ENCODE assay signal across 8 cellular contexts in genomic region chr16:1379054-1379862, GRCh38. TPM values are rescaled to one million over a fixed set of nuclear protein-coding genes. Genes with fewer than 3 reads are reported as not detected.
DNase-seq lines count a peak whose midpoint lies in the region; ATAC-seq, FAIRE-seq and TF ChIP-seq lines count a peak whose summit lies in the region.

No MANE protein-coding gene starts in this region.

- ATAC-seq in GM19351 (IDR thresholded peaks at IDR 0.05; ENCODE audit: unreplicated experiment): peak; percentile 72
- ATAC-seq in HepG2: peak; percentile 76

- H3K27ac ChIP-seq in coronary artery (peak overlapping the region; percentile 78 to 83), HepG2 (ENCODE audit: extremely low read length, insufficient read depth, low read length) (peak overlapping the region; percentile 93)

- TF ChIP-seq EP300 in HepG2 (IDR thresholded peaks at IDR 0.05; ENCODE audit: low read depth in 2 of 2, low read length in 2 of 2) (peak in 1 of 2 experiments; percentile 36; a peak in 1 of 4 replicates), HepG2 (CRISPR knock-in tag; IDR thresholded peaks at IDR 0.05; ENCODE audit: borderline replicate concordance) (peak; percentile 62)

- H3K4me2 ChIP-seq in HepG2 (ENCODE audit: low read depth, low read length): peak overlapping the region; percentile 95

- no peak for FAIRE-seq in HepG2 (lab: Jason Lieb, UNC)

- H3K27me3 ChIP-seq in HepG2 (ENCODE audit: control insufficient read depth in 1 of 2, insufficient read depth in 2 of 2, low read length in 2 of 2): no peaks in the 10 kb centered on the region

- peak overlapping the region; percentile 72 for H3K4me3 ChIP-seq in coronary artery
- peak overlapping the region; percentile 67 to 84 (median 81) for H3K4me3 ChIP-seq in HepG2 (replicated peaks in 1 of 3; ENCODE audit: insufficient read depth in 1 of 3, low read depth in 2 of 3, low read length in 3 of 3)

- peak in 9 of 14 donors; percentile 8 to 87 (median 22) for DNase-seq in C1 segment of cervical spinal cord (lab: John Stamatoyannopoulos, UW)
- peak; percentile 59 to 77 for DNase-seq in NCI-H1930 (lab: John Stamatoyannopoulos, UW)
- DNase-seq in activated CD4-positive, alpha-beta T cell treated with anti-CD3 and anti-CD28 coated beads for 4 hours: peak; percentile 63 to 73
- DNase-seq in coronary artery (ENCODE audit: low spot score): peak; percentile 91
- DNase-seq in HepG2 (ENCODE audit: low spot score): peak; percentile 60
- peak; percentile 73 to 79 for DNase-seq in stimulated activated CD4-positive, alpha-beta T cell treated with anti-CD3 and anti-CD28 coated beads, Interleukin-2, amount 100 ng/mL, for 48 hours
- DNase-seq in DMS114 treated with DMSO at 0.1 percent for 48 hours (lab: John Stamatoyannopoulos, UW; ENCODE audit: unreplicated experiment): no peak

- H3K79me2 ChIP-seq in HepG2 (ENCODE audit: insufficient read depth, low read length): peaks cover 16% of the 10 kb centered on the region

- no peak; the same call in 1 of the 2 replicates for TF ChIP-seq RAD21 in HepG2 (CRISPR knock-in tag; IDR thresholded peaks at IDR 0.05)

- H3K9ac ChIP-seq in HepG2 (ENCODE audit: insufficient read depth, low read depth, low read length): peak overlapping the region; percentile 83

- H4K20me1 ChIP-seq in HepG2 (ENCODE audit: insufficient read depth, low read length): peaks cover 11% of the 10 kb centered on the region

- 0% methylated on average over 1 of the region's 105 CpGs for WGBS in HepG2 (ENCODE audit: low lambda C conversion rate)

- CTCF ChIA-PET in HepG2 (lab: Yijun Ruan, JAX; ENCODE audit: low intra/inter-chr PET ratio, low total read pairs): no interaction called here

- POLR2A ChIA-PET in HepG2 (lab: Yijun Ruan, JAX): interaction anchor here (0.8 to 2.4 kb wide), 4 partner anchors 11 to 42 kb away, joined by 3 to 8 read pairs (median 4); partner anchors contain the start of gene UQCC4

- no peaks in the 10 kb centered on the region for H3K9me3 ChIP-seq in HepG2 (ENCODE audit: low read length)

- TF ChIP-seq POLR2A in HepG2 (IDR thresholded peaks at IDR 0.05; ENCODE audit: insufficient read depth in 1 of 2, low read depth in 2 of 2, low read length in 2 of 2): peak; percentile 55 to 74

- H3K4me1 ChIP-seq in HepG2 (ENCODE audit: insufficient read depth, low read length): peaks cover 26% of the 10 kb centered on the region

- TF ChIP-seq CTCF in coronary artery (IDR thresholded peaks at IDR 0.05) (no peak), HepG2 (CRISPR knock-in tag; IDR thresholded peaks at IDR 0.05) (no peak)

- H3K36me3 ChIP-seq in HepG2 (replicated peaks in 1 of 2; ENCODE audit: control insufficient read depth in 1 of 2, insufficient read depth in 2 of 2, low read length in 2 of 2): peaks cover 6% of the 10 kb centered on the region in 2 experiments; a peak in 3 of 5 replicates

- intact Hi-C loops in HepG2 (cut with micrococcal nuclease; ENCODE audit: unreplicated experiment): no loop called here

- BruUV-seq in HepG2 (replicated peaks; lab: Mats Ljungman, UMichigan): no TSS peak

- in situ Hi-C loops in HepG2 (cut with HindIII; ENCODE audit: extremely low pct_ligation_motif_present, low pct_unique_long_range_greater_than_20kb): no loop called here

- H2AFZ ChIP-seq in HepG2 (ENCODE audit: low read length): no peak overlapping the region

RNA-seq across cellular contexts. Expression of gene GNPTG, which starts 27.5 kb away (rescaled TPM):
- total RNA-seq in HepG2 (2016; rRNA removed; fragmentation: Illumina TruSeq; extraction: Trizol): 8.8 and 22.7 TPM in 2 replicates
- 8.5 and 9.4 TPM in 2 replicates for total RNA-seq in HepG2 (2016; cell fraction: cytosol; rRNA removed; fragmentation: Illumina TruSeq; extraction: Trizol; ENCODE audit: low read depth)
- 7.2 and 22.9 TPM in 2 replicates for total RNA-seq in HepG2 (2016; cell fraction: insoluble cytoplasmic fraction; rRNA removed; fragmentation: Illumina TruSeq; extraction: Trizol)
- total RNA-seq in HepG2 (2016; cell fraction: membrane; rRNA removed; fragmentation: Illumina TruSeq; extraction: Trizol): 11.3 and 14.3 TPM in 2 replicates
- 18.3 and 21.7 TPM in 2 replicates for total RNA-seq in HepG2 (2016; cell fraction: nucleus; rRNA removed; fragmentation: Illumina TruSeq; extraction: Trizol)
- polyA plus RNA-seq in HepG2 (2011; rRNA removed): 71.1 and 79.9 TPM in 2 replicates
- polyA plus RNA-seq in HepG2 (2011; cell fraction: cytosol; rRNA removed): 54.7 and 81.5 TPM in 2 replicates
- polyA plus RNA-seq in HepG2 (2011; cell fraction: nucleus; rRNA removed): 96.1 and 122 TPM in 2 replicates
- 23.4 and 23.5 TPM in 2 replicates for polyA plus RNA-seq in HepG2 (2012)
- polyA plus RNA-seq in HepG2 (2016; cell fraction: cytosol; fragmentation: Illumina TruSeq; extraction: Trizol; ENCODE audit: low read depth): 15.1 and 18.1 TPM in 2 replicates
- 15.0 and 19.6 TPM in 2 replicates for polyA plus RNA-seq in HepG2 (2016; cell fraction: insoluble cytoplasmic fraction; fragmentation: Illumina TruSeq; extraction: Trizol; ENCODE audit: low read depth)
- polyA plus RNA-seq in HepG2 (2016; cell fraction: membrane; fragmentation: Illumina TruSeq; extraction: Trizol; ENCODE audit: low read depth): 15.9 and 17.7 TPM in 2 replicates
- 81.4 and 87.5 TPM in 2 replicates for polyA plus RNA-seq in HepG2 (2016; cell fraction: nucleus; fragmentation: Illumina TruSeq; extraction: Trizol; ENCODE audit: insufficient read depth, low read depth)
- polyA minus RNA-seq in HepG2 (2011; rRNA and poly(A)+ RNA removed; ENCODE audit: low replicate concordance): 35.8 and 59.3 TPM in 2 replicates
- 14.2 and 19.1 TPM in 2 replicates for polyA minus RNA-seq in HepG2 (2011; cell fraction: cytosol; rRNA and poly(A)+ RNA removed)
- polyA minus RNA-seq in HepG2 (2011; cell fraction: nucleus; rRNA and poly(A)+ RNA removed): 7.6 and 15.6 TPM in 2 replicates

RNA-seq across cellular contexts. Expression of gene TSR3, which starts 27.6 kb away (rescaled TPM):
- 45.1 and 51.0 TPM in 2 replicates for total RNA-seq in HepG2 (2016; rRNA removed; fragmentation: Illumina TruSeq; extraction: Trizol)
- 118 and 125 TPM in 2 replicates for total RNA-seq in HepG2 (2016; cell fraction: cytosol; rRNA removed; fragmentation: Illumina TruSeq; extraction: Trizol; ENCODE audit: low read depth)
- total RNA-seq in HepG2 (2016; cell fraction: insoluble cytoplasmic fraction; rRNA removed; fragmentation: Illumina TruSeq; extraction: Trizol): 49.3 and 52.7 TPM in 2 replicates
- total RNA-seq in HepG2 (2016; cell fraction: membrane; rRNA removed; fragmentation: Illumina TruSeq; extraction: Trizol): 124 and 132 TPM in 2 replicates
- 18.2 and 27.2 TPM in 2 replicates for total RNA-seq in HepG2 (2016; cell fraction: nucleus; rRNA removed; fragmentation: Illumina TruSeq; extraction: Trizol)
- polyA plus RNA-seq in HepG2 (2011; rRNA removed): 24.2 and 26.2 TPM in 2 replicates
- polyA plus RNA-seq in HepG2 (2011; cell fraction: cytosol; rRNA removed): 32.0 and 45.5 TPM in 2 replicates
- 19.0 and 20.6 TPM in 2 replicates for polyA plus RNA-seq in HepG2 (2011; cell fraction: nucleus; rRNA removed)
- polyA plus RNA-seq in HepG2 (2012): 21.4 TPM in 2 replicates
- 132 and 144 TPM in 2 replicates for polyA plus RNA-seq in HepG2 (2016; cell fraction: cytosol; fragmentation: Illumina TruSeq; extraction: Trizol; ENCODE audit: low read depth)
- 51.4 and 56.6 TPM in 2 replicates for polyA plus RNA-seq in HepG2 (2016; cell fraction: insoluble cytoplasmic fraction; fragmentation: Illumina TruSeq; extraction: Trizol; ENCODE audit: low read depth)
- polyA plus RNA-seq in HepG2 (2016; cell fraction: membrane; fragmentation: Illumina TruSeq; extraction: Trizol; ENCODE audit: low read depth): 124 TPM in 2 replicates
- polyA plus RNA-seq in HepG2 (2016; cell fraction: nucleus; fragmentation: Illumina TruSeq; extraction: Trizol; ENCODE audit: insufficient read depth, low read depth): 43.7 and 46.5 TPM in 2 replicates
- 32.8 and 34.9 TPM in 2 replicates for polyA minus RNA-seq in HepG2 (2011; rRNA and poly(A)+ RNA removed; ENCODE audit: low replicate concordance)
- polyA minus RNA-seq in HepG2 (2011; cell fraction: cytosol; rRNA and poly(A)+ RNA removed): 14.0 and 21.0 TPM in 2 replicates
- 6.6 and 7.2 TPM in 2 replicates for polyA minus RNA-seq in HepG2 (2011; cell fraction: nucleus; rRNA and poly(A)+ RNA removed)

RNA-seq across cellular contexts. Expression of gene UNKL, which starts 35.2 kb away (rescaled TPM):
- 11.0 and 17.6 TPM in 2 replicates for total RNA-seq in HepG2 (2016; rRNA removed; fragmentation: Illumina TruSeq; extraction: Trizol)
- total RNA-seq in HepG2 (2016; cell fraction: cytosol; rRNA removed; fragmentation: Illumina TruSeq; extraction: Trizol; ENCODE audit: low read depth): 5.5 and 6.6 TPM in 2 replicates
- 10.1 and 16.6 TPM in 2 replicates for total RNA-seq in HepG2 (2016; cell fraction: insoluble cytoplasmic fraction; rRNA removed; fragmentation: Illumina TruSeq; extraction: Trizol)
- total RNA-seq in HepG2 (2016; cell fraction: membrane; rRNA removed; fragmentation: Illumina TruSeq; extraction: Trizol): 9.9 and 10.4 TPM in 2 replicates
- total RNA-seq in HepG2 (2016; cell fraction: nucleus; rRNA removed; fragmentation: Illumina TruSeq; extraction: Trizol): 12.2 and 16.5 TPM in 2 replicates
- 10.4 and 13.4 TPM in 2 replicates for polyA plus RNA-seq in HepG2 (2011; rRNA removed)
- polyA plus RNA-seq in HepG2 (2011; cell fraction: cytosol; rRNA removed): 3.3 and 4.7 TPM in 2 replicates
- 75.3 and 105 TPM in 2 replicates for polyA plus RNA-seq in HepG2 (2011; cell fraction: nucleus; rRNA removed)
- 7.2 and 11.6 TPM in 2 replicates for polyA plus RNA-seq in HepG2 (2012)
- polyA plus RNA-seq in HepG2 (2016; cell fraction: cytosol; fragmentation: Illumina TruSeq; extraction: Trizol; ENCODE audit: low read depth): 2.4 and 4.0 TPM in 2 replicates
- polyA plus RNA-seq in HepG2 (2016; cell fraction: insoluble cytoplasmic fraction; fragmentation: Illumina TruSeq; extraction: Trizol; ENCODE audit: low read depth): 11.7 and 13.2 TPM in 2 replicates
- 4.2 and 6.8 TPM in 2 replicates for polyA plus RNA-seq in HepG2 (2016; cell fraction: membrane; fragmentation: Illumina TruSeq; extraction: Trizol; ENCODE audit: low read depth)
- polyA plus RNA-seq in HepG2 (2016; cell fraction: nucleus; fragmentation: Illumina TruSeq; extraction: Trizol; ENCODE audit: insufficient read depth, low read depth): 48.5 and 55.0 TPM in 2 replicates
- 14.8 and 18.0 TPM in 2 replicates for polyA minus RNA-seq in HepG2 (2011; rRNA and poly(A)+ RNA removed; ENCODE audit: low replicate concordance)
- 7.9 and 12.6 TPM in 2 replicates for polyA minus RNA-seq in HepG2 (2011; cell fraction: cytosol; rRNA and poly(A)+ RNA removed)
- 9.3 and 22.1 TPM in 2 replicates for polyA minus RNA-seq in HepG2 (2011; cell fraction: nucleus; rRNA and poly(A)+ RNA removed)

RNA-seq across cellular contexts. Expression of gene UQCC4, which starts 41.3 kb away (rescaled TPM):
- 29.6 and 29.9 TPM in 2 replicates for total RNA-seq in HepG2 (2016; rRNA removed; fragmentation: Illumina TruSeq; extraction: Trizol)
- 22.0 and 23.6 TPM in 2 replicates for total RNA-seq in HepG2 (2016; cell fraction: cytosol; rRNA removed; fragmentation: Illumina TruSeq; extraction: Trizol; ENCODE audit: low read depth)
- total RNA-seq in HepG2 (2016; cell fraction: insoluble cytoplasmic fraction; rRNA removed; fragmentation: Illumina TruSeq; extraction: Trizol): 27.3 and 30.2 TPM in 2 replicates
- total RNA-seq in HepG2 (2016; cell fraction: membrane; rRNA removed; fragmentation: Illumina TruSeq; extraction: Trizol): 24.5 and 33.2 TPM in 2 replicates
- 11.7 and 14.7 TPM in 2 replicates for total RNA-seq in HepG2 (2016; cell fraction: nucleus; rRNA removed; fragmentation: Illumina TruSeq; extraction: Trizol)
- polyA plus RNA-seq in HepG2 (2011; rRNA removed): 17.6 and 19.2 TPM in 2 replicates
- polyA plus RNA-seq in HepG2 (2011; cell fraction: cytosol; rRNA removed): 21.5 and 24.4 TPM in 2 replicates
- 9.1 and 10.9 TPM in 2 replicates for polyA plus RNA-seq in HepG2 (2011; cell fraction: nucleus; rRNA removed)
- 8.9 and 10.5 TPM in 2 replicates for polyA plus RNA-seq in HepG2 (2012)
- 13.9 and 22.1 TPM in 2 replicates for polyA plus RNA-seq in HepG2 (2016; cell fraction: cytosol; fragmentation: Illumina TruSeq; extraction: Trizol; ENCODE audit: low read depth)
- 19.8 and 20.7 TPM in 2 replicates for polyA plus RNA-seq in HepG2 (2016; cell fraction: insoluble cytoplasmic fraction; fragmentation: Illumina TruSeq; extraction: Trizol; ENCODE audit: low read depth)
- polyA plus RNA-seq in HepG2 (2016; cell fraction: membrane; fragmentation: Illumina TruSeq; extraction: Trizol; ENCODE audit: low read depth): 17.4 and 20.9 TPM in 2 replicates
- 20.4 and 23.0 TPM in 2 replicates for polyA plus RNA-seq in HepG2 (2016; cell fraction: nucleus; fragmentation: Illumina TruSeq; extraction: Trizol; ENCODE audit: insufficient read depth, low read depth)
- polyA minus RNA-seq in HepG2 (2011; rRNA and poly(A)+ RNA removed; ENCODE audit: low replicate concordance): 10.9 and 14.0 TPM in 2 replicates
- polyA minus RNA-seq in HepG2 (2011; cell fraction: cytosol; rRNA and poly(A)+ RNA removed): 5.3 and 5.4 TPM in 2 replicates
- 6.5 and 7.5 TPM in 2 replicates for polyA minus RNA-seq in HepG2 (2011; cell fraction: nucleus; rRNA and poly(A)+ RNA removed)

RNA-seq across cellular contexts. Expression of gene BAIAP3, which starts 45.8 kb away (rescaled TPM):
- 2.0 and 3.2 TPM in 2 replicates for total RNA-seq in HepG2 (2016; rRNA removed; fragmentation: Illumina TruSeq; extraction: Trizol)
- 0.40 and 0.79 TPM in 2 replicates for total RNA-seq in HepG2 (2016; cell fraction: cytosol; rRNA removed; fragmentation: Illumina TruSeq; extraction: Trizol; ENCODE audit: low read depth)
- total RNA-seq in HepG2 (2016; cell fraction: insoluble cytoplasmic fraction; rRNA removed; fragmentation: Illumina TruSeq; extraction: Trizol): 1.2 and 2.4 TPM in 2 replicates
- 0.80 and 1.3 TPM in 2 replicates for total RNA-seq in HepG2 (2016; cell fraction: membrane; rRNA removed; fragmentation: Illumina TruSeq; extraction: Trizol)
- total RNA-seq in HepG2 (2016; cell fraction: nucleus; rRNA removed; fragmentation: Illumina TruSeq; extraction: Trizol): 2.8 and 4.0 TPM in 2 replicates
- 5.7 and 9.1 TPM in 2 replicates for polyA plus RNA-seq in HepG2 (2011; rRNA removed)
- polyA plus RNA-seq in HepG2 (2011; cell fraction: cytosol; rRNA removed): 2.2 and 2.3 TPM in 2 replicates
- polyA plus RNA-seq in HepG2 (2011; cell fraction: nucleus; rRNA removed): 91.6 and 123 TPM in 2 replicates
- polyA plus RNA-seq in HepG2 (2012): 3.7 and 4.3 TPM in 2 replicates
- 0.31 and 0.35 TPM in 2 replicates for polyA plus RNA-seq in HepG2 (2016; cell fraction: cytosol; fragmentation: Illumina TruSeq; extraction: Trizol; ENCODE audit: low read depth)
- polyA plus RNA-seq in HepG2 (2016; cell fraction: insoluble cytoplasmic fraction; fragmentation: Illumina TruSeq; extraction: Trizol; ENCODE audit: low read depth): 1.0 and 2.5 TPM in 2 replicates
- polyA plus RNA-seq in HepG2 (2016; cell fraction: membrane; fragmentation: Illumina TruSeq; extraction: Trizol; ENCODE audit: low read depth): 0.46 and 0.62 TPM in 2 replicates
- 5.9 and 9.4 TPM in 2 replicates for polyA plus RNA-seq in HepG2 (2016; cell fraction: nucleus; fragmentation: Illumina TruSeq; extraction: Trizol; ENCODE audit: insufficient read depth, low read depth)
- 0.40 and 7.9 TPM in 2 replicates for polyA minus RNA-seq in HepG2 (2011; rRNA and poly(A)+ RNA removed; ENCODE audit: low replicate concordance)
- polyA minus RNA-seq in HepG2 (2011; cell fraction: cytosol; rRNA and poly(A)+ RNA removed): 2.1 and 2.6 TPM in 2 replicates
- 12.2 and 20.9 TPM in 2 replicates for polyA minus RNA-seq in HepG2 (2011; cell fraction: nucleus; rRNA and poly(A)+ RNA removed)
